ENCODE assay signal across 8 cellular contexts in genomic region chr7:131507592-131508331, GRCh38. TPM values are rescaled to one million over a fixed set of nuclear protein-coding genes. Genes with fewer than 3 reads are reported as not detected.
DNase-seq lines count a peak whose midpoint lies in the region; ATAC-seq, FAIRE-seq and TF ChIP-seq lines count a peak whose summit lies in the region.

No MANE protein-coding gene starts in this region.

- H3K9me2 ChIP-seq in GM23338 (ENCODE audit: insufficient read depth) = no peaks in the 10 kb centered on the region

- H2AFZ ChIP-seq in GM23338 = no peak overlapping the region

- peaks cover 56% of the 10 kb centered on the region for H4K20me1 ChIP-seq in GM23338 (replicated peaks; ENCODE audit: insufficient read depth)

- peak; percentile 40 for ATAC-seq in GM23338

- H3K4me1 ChIP-seq in GM23338 (ENCODE audit: insufficient read depth) (peaks cover 12% of the 10 kb centered on the region), cardiac muscle cell (ENCODE audit: low read depth) (no peaks in the 10 kb centered on the region), prostate gland (replicated peaks) (no peaks in the 10 kb centered on the region)

- H3K9me3 Mint-ChIP-seq in GM23338 = no peaks in the 10 kb centered on the region; the same call in 2 of the 3 replicates

- no peak overlapping the region for H3K4me2 ChIP-seq in GM23338

- no peaks in the 10 kb centered on the region for H3K9me3 ChIP-seq in cardiac muscle cell (ENCODE audit: low read depth)
- H3K9me3 ChIP-seq in prostate gland = no peaks in the 10 kb centered on the region

- H3K36me3 ChIP-seq in GM23338 (ENCODE audit: insufficient read depth) (peaks cover 81% of the 10 kb centered on the region), cardiac muscle cell (peaks cover 26% of the 10 kb centered on the region), prostate gland (no peaks in the 10 kb centered on the region)

- peaks cover 86% of the 10 kb centered on the region for H3F3A ChIP-seq in GM23338 (replicated peaks; ENCODE audit: low read depth)

- peak overlapping the region; percentile 91 for H3K27ac ChIP-seq in GM23338 (ENCODE audit: low read depth)
- no peak overlapping the region for H3K27ac ChIP-seq in cardiac muscle cell
- H3K27ac ChIP-seq in prostate gland = no peak overlapping the region

- TF ChIP-seq CTCF in GM23338 (conservative IDR thresholded peaks at IDR 0.05; ENCODE audit: low read depth in 2 of 2) = peak; percentile 73 to 77
- peak; percentile 94 for TF ChIP-seq CTCF in cardiac muscle cell (IDR thresholded peaks at IDR 0.05; ENCODE audit: low read depth, low read length)
- peak; percentile 87 to 89 (median 88) for TF ChIP-seq CTCF in prostate gland (IDR thresholded peaks at IDR 0.05)

- no peak overlapping the region for H3K4me3 Mint-ChIP-seq in GM23338

- peaks cover 66% of the 10 kb centered on the region for H3K4me1 Mint-ChIP-seq in GM23338

- intact Hi-C loops in prostate gland (cut with DNase I) = loop anchor here (2.0 to 10.0 kb wide), 2 partner anchors 147 to 403 kb away; no protein-coding TSS in a partner anchor

- H3K79me2 ChIP-seq in GM23338 (replicated peaks; ENCODE audit: insufficient read depth) = peaks cover 54% of the 10 kb centered on the region

- no peak for FAIRE-seq in urothelium cell line (lab: Jason Lieb, UNC)

- peak; percentile 23 for DNase-seq in DMS79 (lab: John Stamatoyannopoulos, UW)
- peak; percentile 73 for DNase-seq in GM23338 (ENCODE audit: low spot score)
- peak; percentile 90 for DNase-seq in NAMALWA (ENCODE audit: low spot score)
- DNase-seq in SKM-1 treated with dmso at 0.1 percent for 144 hours (lab: John Stamatoyannopoulos, UW; ENCODE audit: unreplicated experiment) = peak; percentile 56
- peak; percentile 82 for DNase-seq in activated naive CD4-positive, alpha-beta T cell treated with anti-CD3 and anti-CD28 coated beads, Interleukin-2, amount 50 U/mL, for 16 hours
- peak; percentile 76 to 77 for DNase-seq in cardiac muscle cell (ENCODE audit: low read depth in 1 of 2, low spot score in 1 of 2)
- DNase-seq in prostate gland (ENCODE audit: low spot score) = peak; percentile 80
- DNase-seq in urothelium cell line (ENCODE audit: low spot score) = peak; percentile 61

- no peaks in the 10 kb centered on the region for H3K27me3 ChIP-seq in GM23338 (ENCODE audit: insufficient read depth)
- no peaks in the 10 kb centered on the region for H3K27me3 ChIP-seq in cardiac muscle cell
- H3K27me3 ChIP-seq in prostate gland (replicated peaks; ENCODE audit: insufficient read depth) = no peaks in the 10 kb centered on the region

- H3K27ac Mint-ChIP-seq in GM23338 = peak overlapping the region; percentile 82

- peaks cover 58% of the 10 kb centered on the region for H3K27me3 Mint-ChIP-seq in GM23338 (ENCODE audit: insufficient read depth, low read depth, poor library complexity)

- H3K36me3 Mint-ChIP-seq in GM23338 (ENCODE audit: low read depth) = peaks cover 97% of the 10 kb centered on the region

- no peak overlapping the region for H3K4me3 ChIP-seq in GM23338
- no peak overlapping the region for H3K4me3 ChIP-seq in cardiac muscle cell
- H3K4me3 ChIP-seq in prostate gland = no peak overlapping the region

- no peak for TF ChIP-seq POLR2A in prostate gland (IDR thresholded peaks at IDR 0.05)

- WGBS in prostate gland = 19% methylated on average over 14 of the region's 14 CpGs

TF ChIP-seq in GM23338, 12 proteins besides CTCF, POLR2A, EP300 and RAD21 (continues in another document):
- TF ChIP-seq ETS1 (IDR thresholded peaks at IDR 0.05) (no peak), ZNF331 (CRISPR knock-in tag; IDR thresholded peaks at IDR 0.05; ENCODE audit: low read depth) (no peak), NANOG (IDR thresholded peaks at IDR 0.05; ENCODE audit: borderline replicate concordance) (no peak), REST (IDR thresholded peaks at IDR 0.05; ENCODE audit: unreplicated experiment) (no peak), ZNF114 (CRISPR knock-in tag; IDR thresholded peaks at IDR 0.05) (no peak), STAT1 (IDR thresholded peaks at IDR 0.05; ENCODE audit: unreplicated experiment) (no peak), JUNB (IDR thresholded peaks at IDR 0.05; ENCODE audit: unreplicated experiment) (no peak)

RNA-seq across cellular contexts. Expression of gene PODXL, which starts 48.7 kb away (rescaled TPM):
- 698 and 727 TPM in 2 replicates for total RNA-seq in GM23338 (2014; rRNA removed; shearing (Covaris generic))
- 215 and 220 TPM in 2 replicates for polyA plus RNA-seq in GM23338 (2016; fragmentation: Nextera tagmentation; extraction: Ambion mirVana)
- 52.5 and 58.5 TPM in 2 replicates for total RNA-seq in cardiac muscle cell
- 24.1 and 28.1 TPM in 2 replicates for polyA plus RNA-seq in cardiac muscle cell
- 10 to 100 TPM; 17.7 to 19.4 TPM for total RNA-seq in prostate gland

Comparison
In these comparisons a context has a peak if more than half of its experiments do, and no peak if none do; other contexts are left out.
1. DNase-seq: peak in every context shown above with its lines; median percentile 90 in NAMALWA; 82 in activated naive CD4-positive, alpha-beta T cell treated with anti-CD3 and anti-CD28 coated beads, Interleukin-2, amount 50 U/mL, for 16 hours; 80 in prostate gland; 76 in cardiac muscle cell; 73 in GM23338; 61 in urothelium cell line; 56 in SKM-1 treated with dmso at 0.1 percent for 144 hours; 23 in DMS79.
2. RNA of gene PODXL, which starts 48.7 kb away (total RNA-seq): 698 to 727 TPM in GM23338; 52.5 to 58.5 TPM in cardiac muscle cell and 17.7 to 19.4 TPM in prostate gland; every median in the first group is over 10 times any median in the second.
3. Peak in every context shown above with its lines, with median percentiles within 50 percentile points of each other: CTCF ChIP-seq.